7 cellular contexts compared by ENCODE assay signal in the genomic region with DNA sequence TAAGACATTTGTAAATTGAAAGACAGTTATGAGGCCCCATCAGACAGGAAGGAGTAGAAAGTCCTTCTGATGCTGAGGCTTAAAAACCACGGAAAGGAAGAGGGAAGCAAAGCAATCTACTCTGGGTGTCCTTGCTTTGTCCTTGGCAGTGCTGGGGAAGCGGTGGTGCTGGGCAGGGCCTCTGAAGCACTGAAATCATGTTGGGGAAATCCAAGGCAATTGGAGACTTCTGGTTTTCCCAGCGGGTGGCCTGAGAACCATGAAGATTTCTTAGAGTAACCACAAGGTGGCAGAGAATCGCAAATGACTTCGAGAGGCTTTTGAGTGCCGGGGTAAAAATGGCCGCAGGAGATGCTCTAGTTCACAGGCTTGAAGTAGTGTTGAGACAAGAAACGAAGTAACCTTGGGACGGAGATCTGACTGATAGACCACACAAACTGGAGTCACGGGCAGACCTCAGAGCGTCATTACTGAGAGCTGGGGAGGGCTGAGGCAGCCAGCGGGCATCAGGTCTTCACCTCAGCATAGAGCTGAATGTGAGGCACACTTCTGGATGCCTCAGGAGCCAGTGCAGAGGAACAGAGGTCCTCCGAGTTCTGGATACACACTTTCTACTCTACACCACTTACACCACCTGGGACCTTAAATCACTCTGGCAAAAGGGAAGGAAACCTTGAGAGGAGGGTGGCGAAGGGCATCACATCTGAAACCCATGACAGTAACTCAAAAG.
A peak's percentile ranks its signal among the peaks of the same experiment; 100 is the strongest.
DNase-seq lines count a peak whose midpoint lies in the region; FAIRE-seq and TF ChIP-seq lines count a peak whose summit lies in the region.

No MANE protein-coding gene starts in this region.

- no peaks in the 10 kb centered on the region for H3K79me2 ChIP-seq in parathyroid adenoma

- no peak overlapping the region for H3K27ac Mint-ChIP-seq in HFFc6

- no peaks in the 10 kb centered on the region for H3K36me3 ChIP-seq in parathyroid adenoma (ENCODE audit: control insufficient read depth, insufficient read depth, low read length)

- no peak overlapping the region for H3K4me3 Mint-ChIP-seq in HFFc6

- no peaks in the 10 kb centered on the region for H3K9me3 Mint-ChIP-seq in HFFc6

- H2AFZ ChIP-seq in parathyroid adenoma: peak overlapping the region; percentile 55

- H3K36me3 Mint-ChIP-seq in HFFc6 (ENCODE audit: low read depth): no peaks in the 10 kb centered on the region

- no peak overlapping the region for H3K27ac ChIP-seq in parathyroid adenoma

- no peak overlapping the region for H3K9ac ChIP-seq in parathyroid adenoma

- no peaks in the 10 kb centered on the region for H3K4me1 ChIP-seq in parathyroid adenoma

- H3K9me3 ChIP-seq in parathyroid adenoma (ENCODE audit: control insufficient read depth, low read length): no peaks in the 10 kb centered on the region

- TF ChIP-seq CTCF in HFFc6 (IDR thresholded peaks at IDR 0.05): peak; percentile 72
- TF ChIP-seq CTCF in epithelial cell of proximal tubule (conservative IDR thresholded peaks at IDR 0.05; ENCODE audit: low read depth, low read length): peak; percentile 62
- TF ChIP-seq CTCF in parathyroid adenoma (IDR thresholded peaks at IDR 0.05): no peak

- H3K4me2 ChIP-seq in parathyroid adenoma (ENCODE audit: low read length): no peak overlapping the region

- no peaks in the 10 kb centered on the region; the same call in 1 of the 2 replicates for H3K27me3 Mint-ChIP-seq in HFFc6 (ENCODE audit: insufficient read depth)

- H3K4me3 ChIP-seq in epithelial cell of proximal tubule (ENCODE audit: low read depth, low read length) (no peak overlapping the region), parathyroid adenoma (ENCODE audit: low read depth, low read length) (no peak overlapping the region)

- DNase-seq in GM12892 (ENCODE audit: insufficient read length): peak; percentile 16
- DNase-seq in HFFc6: peak; percentile 28
- DNase-seq in NCI-H2227 treated with DMSO at 0.1 percent for 48 hours (lab: John Stamatoyannopoulos, UW): peak; percentile 13
- DNase-seq in activated CD4-positive, alpha-beta T cell treated with anti-CD3 and anti-CD28 coated beads, Interleukin-2, amount 50 U/mL, for 1 hour: peak; percentile 35
- DNase-seq in epithelial cell of proximal tubule (ENCODE audit: low read depth): peak; percentile 29
- no peak for DNase-seq in GM19238 (ENCODE audit: insufficient read length, low spot score)

- TF ChIP-seq POLR2A in GM12892 (IDR thresholded peaks at IDR 0.05; ENCODE audit: low read depth, low read length): no peak

- no peaks in the 10 kb centered on the region for H3K27me3 ChIP-seq in parathyroid adenoma (ENCODE audit: control insufficient read depth, insufficient read depth, low read length)

- no peaks in the 10 kb centered on the region for H3K4me1 Mint-ChIP-seq in HFFc6 (ENCODE audit: low read depth)

- FAIRE-seq in GM12892 (lab: Jason Lieb, UNC): peak; percentile 17
